In the genomic region with DNA sequence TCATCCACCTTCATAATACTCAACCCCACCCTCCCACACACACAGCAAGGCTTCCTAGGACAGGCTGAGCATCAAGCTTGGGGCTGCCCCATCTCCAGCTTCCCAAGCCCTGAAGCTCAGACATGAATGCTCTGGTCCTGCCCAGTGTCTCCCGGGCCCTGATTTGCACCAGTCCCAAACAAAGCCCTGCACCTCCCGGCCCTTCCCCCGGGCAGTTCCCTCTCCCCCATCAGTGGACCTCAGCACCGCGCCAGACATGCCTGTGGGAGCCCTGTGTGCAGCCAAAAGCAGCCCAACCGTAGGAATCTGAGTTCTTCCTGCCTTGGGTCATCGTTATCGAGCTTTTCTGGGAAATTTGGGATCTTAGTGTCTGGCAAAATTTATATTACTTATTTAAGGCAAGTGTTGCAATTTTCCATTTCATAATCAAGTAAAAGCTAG, we compare ENCODE assay signal across 8 cellular contexts.
A peak's percentile ranks its signal among the peaks of the same experiment; 100 is the strongest.
DNase-seq lines count a peak whose midpoint lies in the region; ATAC-seq and TF ChIP-seq lines count a peak whose summit lies in the region.
"Had no signal": no experiment of that assay in that cellular context is flagged by ENCODE, and none has a peak within 500 bp of the region (broad histone marks: within the 10 kb centered on the region; RNA-seq: fewer than 3 reads in every experiment).

No MANE protein-coding gene starts in this region.

- peaks cover 2% of the 10 kb centered on the region for H3K36me3 Mint-ChIP-seq in neural progenitor cell

- TF ChIP-seq POLR2A in Peyer's patch (IDR thresholded peaks at IDR 0.05), result no peak
- no peak for TF ChIP-seq POLR2A in uterus (IDR thresholded peaks at IDR 0.05)

- H3K27ac ChIP-seq in Peyer's patch (peak overlapping the region in 3 of 4 donors; percentile 42 to 46 (median 42)), neural progenitor cell (no peak overlapping the region), uterus (peak overlapping the region; percentile 67 to 86)

- H3K9me3 ChIP-seq in Peyer's patch, result no peaks in the 10 kb centered on the region
- H3K9me3 ChIP-seq in neural progenitor cell (ENCODE audit: low read depth), result no peaks in the 10 kb centered on the region
- H3K9me3 ChIP-seq in uterus, result no peaks in the 10 kb centered on the region
- H3K9me3 ChIP-seq: HAP-1 had no signal

- no peak overlapping the region for H3K4me3 ChIP-seq in Peyer's patch
- H3K4me3 ChIP-seq in neural progenitor cell, result no peak overlapping the region
- no peak overlapping the region for H3K4me3 ChIP-seq in uterus
- H3K4me3 ChIP-seq: HAP-1 had no signal

- H3K9me3 Mint-ChIP-seq in neural progenitor cell, result peaks cover 15% of the 10 kb centered on the region

- H3K4me1 ChIP-seq in Peyer's patch (no peaks in the 10 kb centered on the region), neural progenitor cell (peaks cover 16% of the 10 kb centered on the region), uterus (peaks cover 0 to 7% of the 10 kb centered on the region in 2 donors)
- H3K4me1 ChIP-seq: HAP-1 had no signal

- no peaks in the 10 kb centered on the region for H3F3A ChIP-seq in neural progenitor cell (ENCODE audit: low read depth)

- intact Hi-C loops in uterus (cut with DNase I; ENCODE audit: low total_unique reads), result no loop called here

- peaks cover 3% of the 10 kb centered on the region for H3K27me3 Mint-ChIP-seq in neural progenitor cell (ENCODE audit: insufficient read depth, low read depth)

- DNase-seq in Peyer's patch (peak in 1 of 3 donors; percentile 64), fibroblast of peridontal ligament (ENCODE audit: extremely low read depth) (peak; percentile 99), neural progenitor cell (ENCODE audit: low spot score) (no peak), uterus (peak; percentile 84 to 89), NCI-H748 treated with DMSO at 0.1 percent for 48 hours (lab: John Stamatoyannopoulos, UW) (no peak), DMS 273 treated with DMSO at 0.1 percent for 48 hours (lab: John Stamatoyannopoulos, UW) (no peak)

- peak overlapping the region; percentile 68 for H3K27ac Mint-ChIP-seq in neural progenitor cell

- no peaks in the 10 kb centered on the region for H4K20me1 ChIP-seq in neural progenitor cell (ENCODE audit: low read depth)

- peaks cover 35% of the 10 kb centered on the region for H3K4me1 Mint-ChIP-seq in neural progenitor cell

- no peak overlapping the region for H3K9ac ChIP-seq in neural progenitor cell

- no peak overlapping the region for H3K4me2 ChIP-seq in neural progenitor cell

- no peak for TF ChIP-seq CTCF in Peyer's patch (IDR thresholded peaks at IDR 0.05)
- TF ChIP-seq CTCF in neural progenitor cell (IDR thresholded peaks at IDR 0.05), result no peak
- no peak for TF ChIP-seq CTCF in uterus (IDR thresholded peaks at IDR 0.05)

- H3K27me3 ChIP-seq in Peyer's patch (no peaks in the 10 kb centered on the region), neural progenitor cell (no peaks in the 10 kb centered on the region), uterus (no peaks in the 10 kb centered on the region)

- H3K36me3 ChIP-seq in Peyer's patch (no peaks in the 10 kb centered on the region), neural progenitor cell (no peaks in the 10 kb centered on the region), uterus (no peaks in the 10 kb centered on the region)
- H3K36me3 ChIP-seq: HAP-1 had no signal

- no peak overlapping the region for H3K4me3 Mint-ChIP-seq in neural progenitor cell

- ATAC-seq in HG03460 (IDR thresholded peaks at IDR 0.05; ENCODE audit: unreplicated experiment), result no peak

- peak overlapping the region; percentile 37 for H2AFZ ChIP-seq in neural progenitor cell (replicated peaks)

- no peaks in the 10 kb centered on the region for H3K79me2 ChIP-seq in neural progenitor cell (ENCODE audit: low read depth)

Comparison
In these comparisons a context has a peak if more than half of its experiments do, and no peak if none do; other contexts are left out.
1. DNase-seq: peak in fibroblast of peridontal ligament (single experiment) and uterus (2 of 2); none in neural progenitor cell (single experiment), NCI-H748 treated with DMSO at 0.1 percent for 48 hours (single experiment) and DMS 273 treated with DMSO at 0.1 percent for 48 hours (single experiment).